In genomic region chr4:98516042-98516440, GRCh38 we compare ENCODE assay signal across 11 cellular contexts.
A peak's percentile ranks its signal among the peaks of the same experiment; 100 is the strongest.
DNase-seq lines count a peak whose midpoint lies in the region; ATAC-seq and TF ChIP-seq lines count a peak whose summit lies in the region.
"Had no signal": no experiment of that assay in that cellular context is flagged by ENCODE, and none has a peak within 500 bp of the region (broad histone marks: within the 10 kb centered on the region; RNA-seq: fewer than 3 reads in every experiment).

No MANE protein-coding gene starts in this region.

- no peaks in the 10 kb centered on the region for H3K27me3 ChIP-seq in neural progenitor cell
- no peaks in the 10 kb centered on the region for H3K27me3 ChIP-seq in ovary
- H3K27me3 ChIP-seq: heart left ventricle had no signal

- H3K27me3 Mint-ChIP-seq in neural progenitor cell (ENCODE audit: insufficient read depth, low read depth) (no peaks in the 10 kb centered on the region), progenitor cell of endocrine pancreas (no peaks in the 10 kb centered on the region)
- H3K27me3 Mint-ChIP-seq: activated naive CD8-positive, alpha-beta T cell treated with anti-CD3 and anti-CD28 coated beads, Interleukin-2, amount 10 ng/mL, durations not matched to agents 7 days and 5 days; naive B cell had no signal

- TF ChIP-seq POLR2A in ovary (IDR thresholded peaks at IDR 0.05), result no peak

- peaks cover 10% of the 10 kb centered on the region for H3K4me1 ChIP-seq in neural progenitor cell
- H3K4me1 ChIP-seq in ovary (ENCODE audit: insufficient read depth), result peaks cover 22% of the 10 kb centered on the region

- H3K9me3 Mint-ChIP-seq in neural progenitor cell (peaks cover 11% of the 10 kb centered on the region), progenitor cell of endocrine pancreas (ENCODE audit: low read depth) (peaks cover 3% of the 10 kb centered on the region)

- ATAC-seq in HG03432 (IDR thresholded peaks at IDR 0.05; ENCODE audit: unreplicated experiment), result no peak

- H3K27ac ChIP-seq in RWPE1, result peak overlapping the region; percentile 64; the same call in 1 of the 2 replicates
- no peak overlapping the region for H3K27ac ChIP-seq in neural progenitor cell
- peak overlapping the region in 1 of 2 donors; percentile 80 for H3K27ac ChIP-seq in ovary
- H3K27ac ChIP-seq: heart left ventricle had no signal

- H3K27ac Mint-ChIP-seq in neural progenitor cell, result peak overlapping the region; percentile 59
- no peak overlapping the region for H3K27ac Mint-ChIP-seq in progenitor cell of endocrine pancreas

- WGBS in ovary, 3 donors, result 27 to 31% (median 30%) methylated on average over 3 of the region's 3 CpGs

- no peaks in the 10 kb centered on the region for H4K20me1 ChIP-seq in neural progenitor cell (ENCODE audit: low read depth)

- H3F3A ChIP-seq in neural progenitor cell (ENCODE audit: low read depth), result no peaks in the 10 kb centered on the region

- H3K9ac ChIP-seq in neural progenitor cell, result no peak overlapping the region

- intact Hi-C loops in ovary (cut with DNase I), result loop anchor here in 2 of 4 donors (5.0 kb wide), 2 partner anchors 51 to 101 kb away; no protein-coding TSS in a partner anchor

- H3K4me1 Mint-ChIP-seq in neural progenitor cell, result peaks cover 51% of the 10 kb centered on the region
- peaks cover 7% of the 10 kb centered on the region for H3K4me1 Mint-ChIP-seq in progenitor cell of endocrine pancreas (ENCODE audit: low read depth)

- H3K36me3 ChIP-seq in neural progenitor cell (no peaks in the 10 kb centered on the region), ovary (no peaks in the 10 kb centered on the region)
- H3K36me3 ChIP-seq: heart left ventricle had no signal

- H3K4me3 Mint-ChIP-seq in neural progenitor cell (no peak overlapping the region), progenitor cell of endocrine pancreas (ENCODE audit: low read depth) (no peak overlapping the region)
- H3K4me3 Mint-ChIP-seq: activated naive CD8-positive, alpha-beta T cell treated with anti-CD3 and anti-CD28 coated beads, Interleukin-2, amount 10 ng/mL, durations not matched to agents 7 days and 5 days; naive B cell had no signal

- CTCF ChIA-PET in RWPE1 (lab: Yijun Ruan, JAX), result no interaction called here

- peaks cover 13% of the 10 kb centered on the region for H3K36me3 Mint-ChIP-seq in neural progenitor cell
- no peaks in the 10 kb centered on the region for H3K36me3 Mint-ChIP-seq in progenitor cell of endocrine pancreas (ENCODE audit: insufficient read depth)

- no peak overlapping the region for H2AFZ ChIP-seq in neural progenitor cell (replicated peaks)

- H3K4me3 ChIP-seq in epithelial cell of proximal tubule (ENCODE audit: low read depth, low read length) (no peak overlapping the region), neural progenitor cell (no peak overlapping the region), ovary (no peak overlapping the region)
- H3K4me3 ChIP-seq: heart left ventricle had no signal

- no peak overlapping the region for H3K4me2 ChIP-seq in neural progenitor cell

- H3K9me3 ChIP-seq in neural progenitor cell (ENCODE audit: low read depth) (no peaks in the 10 kb centered on the region), ovary (no peaks in the 10 kb centered on the region)

- TF ChIP-seq CTCF in RWPE1 (conservative IDR thresholded peaks at IDR 0.05; ENCODE audit: low read depth), result no peak
- no peak for TF ChIP-seq CTCF in epithelial cell of proximal tubule (conservative IDR thresholded peaks at IDR 0.05; ENCODE audit: low read depth, low read length)
- no peak for TF ChIP-seq CTCF in neural progenitor cell (IDR thresholded peaks at IDR 0.05)
- no peak for TF ChIP-seq CTCF in progenitor cell of endocrine pancreas (IDR thresholded peaks at IDR 0.05; ENCODE audit: unreplicated experiment)
- no peak for TF ChIP-seq CTCF in ovary (IDR thresholded peaks at IDR 0.05)

- H3K79me2 ChIP-seq in neural progenitor cell (ENCODE audit: low read depth), result peaks cover 6% of the 10 kb centered on the region

- POLR2A ChIA-PET in RWPE1 (lab: Yijun Ruan, JAX; ENCODE audit: low non-redundant PET), result no interaction called here

- DNase-seq in ELR (ENCODE audit: low read depth) (peak; percentile 92), RWPE1 (ENCODE audit: low spot score) (peak; percentile 77), epithelial cell of proximal tubule (ENCODE audit: low read depth) (peak; percentile 52), neural progenitor cell (ENCODE audit: low spot score) (no peak), NCI-H510A (lab: John Stamatoyannopoulos, UW) (no peak), progenitor cell of endocrine pancreas (ENCODE audit: low spot score, unreplicated experiment) (no peak), ovary (no peak)
- DNase-seq: activated naive CD8-positive, alpha-beta T cell treated with anti-CD3 and anti-CD28 coated beads, Interleukin-2, amount 10 ng/mL, durations not matched to agents 7 days and 5 days; heart left ventricle; naive B cell had no signal

- no peak for TF ChIP-seq EP300 in ovary (IDR thresholded peaks at IDR 0.05)

Comparison
In these comparisons a context has a peak if more than half of its experiments do, and no peak if none do; other contexts are left out.
1. DNase-seq: peak in ELR (single experiment), RWPE1 (single experiment) and epithelial cell of proximal tubule (single experiment); none in neural progenitor cell (single experiment), NCI-H510A (single experiment), progenitor cell of endocrine pancreas (single experiment) and ovary (0 of 5).